Comparison of ENCODE assay signal across 8 cellular contexts in the genomic region with DNA sequence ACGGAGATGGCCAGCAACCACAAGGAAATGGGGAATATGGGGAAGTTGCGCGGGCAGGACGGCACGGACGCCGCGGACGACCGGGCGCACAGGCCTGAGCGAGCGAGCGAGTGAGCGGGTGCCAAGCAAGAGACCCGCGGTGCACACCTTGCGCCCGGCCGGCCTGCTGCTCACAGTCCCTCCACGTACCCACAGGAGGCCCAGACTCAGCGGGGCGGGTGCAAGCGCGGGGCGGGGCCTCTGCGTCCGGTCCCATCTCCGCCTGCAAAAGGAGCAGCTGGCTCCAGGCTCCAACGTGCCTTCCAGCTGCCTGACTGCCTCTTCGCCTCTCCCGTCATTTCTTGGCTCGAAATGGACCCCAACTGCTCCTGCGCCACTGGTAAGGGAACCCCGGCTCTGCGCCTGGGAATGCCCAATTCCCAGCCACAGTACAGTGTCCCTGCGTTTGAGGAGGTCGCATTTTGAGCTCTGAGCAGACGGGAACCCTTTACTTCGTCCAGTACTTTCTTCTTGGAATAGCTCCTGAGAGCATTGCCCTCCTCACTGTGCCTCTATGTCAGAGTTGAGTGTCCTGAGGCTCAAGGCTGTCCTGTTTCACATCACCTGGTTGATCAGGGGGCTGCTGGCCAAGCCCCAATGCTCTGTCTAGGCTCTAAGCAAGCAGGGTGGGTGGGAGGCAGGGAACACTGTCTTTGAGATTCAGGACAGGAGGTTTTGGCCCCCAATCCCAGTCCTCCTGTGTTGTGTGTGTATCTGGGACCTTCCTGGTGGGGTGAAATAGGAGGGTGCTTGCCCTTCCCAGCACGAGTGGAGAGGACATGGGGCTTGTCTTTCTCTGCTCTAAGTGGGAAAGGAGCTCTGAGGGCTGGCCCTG. TPM values are rescaled to one million over a fixed set of nuclear protein-coding genes. Genes with fewer than 3 reads are reported as not detected.
A peak's percentile ranks its signal among the peaks of the same experiment; 100 is the strongest.
DNase-seq lines count a peak whose midpoint lies in the region; ATAC-seq and TF ChIP-seq lines count a peak whose summit lies in the region.

No MANE protein-coding gene starts in this region.

- H3K36me3 ChIP-seq in Peyer's patch (no peaks in the 10 kb centered on the region), kidney epithelial cell (ENCODE audit: control insufficient read depth, insufficient read depth, low read length) (no peaks in the 10 kb centered on the region)

- no peak for TF ChIP-seq POLR2A in Peyer's patch (IDR thresholded peaks at IDR 0.05)

- peaks cover 0 to 21% (median 0%) of the 10 kb centered on the region in 4 donors for H3K4me1 ChIP-seq in Peyer's patch

- H3K9me3 ChIP-seq in Peyer's patch, result no peaks in the 10 kb centered on the region

- H3K4me3 ChIP-seq in Peyer's patch (peak overlapping the region; percentile 27 to 55 (median 41)), kidney epithelial cell (ENCODE audit: low read depth, low read length) (peak overlapping the region; percentile 35)

- TF ChIP-seq CTCF in Peyer's patch (IDR thresholded peaks at IDR 0.05) (peak in 2 of 6 experiments; percentile 13 to 25), kidney epithelial cell (IDR thresholded peaks at IDR 0.05; ENCODE audit: insufficient read depth, low read length, poor library complexity, severe bottlenecking) (no peak)

- DNase-seq in Ammon's horn (ENCODE audit: low spot score), result peak; percentile 56
- peak in 2 of 3 donors; percentile 77 to 86 for DNase-seq in Peyer's patch
- DNase-seq in caudate nucleus (lab: John Stamatoyannopoulos, UW), result peak in 29 of 61 donors; percentile 22 to 68 (median 43)
- DNase-seq in kidney epithelial cell (ENCODE audit: low read depth), result no peak
- DNase-seq in stimulated activated CD4-positive, alpha-beta T cell treated with anti-CD3 and anti-CD28 coated beads, Interleukin-15, amount 100 ng/mL, for 24 hours, result peak; percentile 81
- no peak for DNase-seq in SK-N-DZ (ENCODE audit: low spot score)

- no peak for ATAC-seq in GM21529 (IDR thresholded peaks at IDR 0.05; ENCODE audit: unreplicated experiment)
- ATAC-seq in HG03175 (IDR thresholded peaks at IDR 0.05; ENCODE audit: unreplicated experiment), result no peak

- no peaks in the 10 kb centered on the region for H3K27me3 ChIP-seq in Peyer's patch
- H3K27me3 ChIP-seq in kidney epithelial cell (ENCODE audit: control insufficient read depth, insufficient read depth, low read length), result no peaks in the 10 kb centered on the region

- peak overlapping the region in 2 of 4 donors; percentile 35 to 47 for H3K27ac ChIP-seq in Peyer's patch
- H3K27ac ChIP-seq in caudate nucleus (ENCODE audit: low read depth, low read length), result peak overlapping the region; percentile 36

RNA-seq across cellular contexts. Expression of a gene that starts 8.1 kb away (rescaled TPM):
- total RNA-seq in Peyer's patch, result 1,000 to 10,000 TPM in 1 of 4 donors, 100 to 1,000 TPM in 1, 10 to 100 TPM in 2; 53.9 to 2,225 (median 195) TPM
- 75.8 and 110 TPM in 2 replicates for total RNA-seq in kidney epithelial cell
- polyA plus RNA-seq in SK-N-DZ (2014; cell fraction: cytosol; rRNA removed), result 0.49 TPM in 1 of 2 replicates, not detected in the other
- not detected in 2 replicates for polyA plus RNA-seq in SK-N-DZ (2014; cell fraction: nucleus; rRNA removed)

RNA-seq across cellular contexts. Expression of a gene that starts 9.1 kb away (rescaled TPM):
- 1,000 to 10,000 TPM in 1 of 4 donors, 100 to 1,000 TPM in 1, 10 to 100 TPM in 2; 33.2 to 1,072 (median 216) TPM for total RNA-seq in Peyer's patch
- 139 and 338 TPM in 2 replicates for total RNA-seq in kidney epithelial cell
- not detected in 2 replicates for polyA plus RNA-seq in SK-N-DZ (2014; cell fraction: cytosol; rRNA removed)
- 1.5 TPM in 1 of 2 replicates, not detected in the other for polyA plus RNA-seq in SK-N-DZ (2014; cell fraction: nucleus; rRNA removed)

RNA-seq across cellular contexts. Expression of a gene that starts 15.0 kb away (rescaled TPM):
- total RNA-seq in Peyer's patch (100 to 1,000 TPM in 1 of 4 donors, 10 to 100 TPM in 1, 1 to 10 TPM in 2; 3.5 to 252 (median 11.3) TPM), kidney epithelial cell (1.9 and 4.3 TPM in 2 replicates)
- polyA plus RNA-seq in SK-N-DZ (2014; cell fraction: cytosol; rRNA removed), result not detected in 2 replicates
- polyA plus RNA-seq in SK-N-DZ (2014; cell fraction: nucleus; rRNA removed), result not detected in 2 replicates

RNA-seq across cellular contexts. Expression of a gene that starts 21.0 kb away (rescaled TPM):
- total RNA-seq in Peyer's patch, result 100 to 1,000 TPM in 1 of 4 donors, not detected in 3; 102 TPM
- total RNA-seq in kidney epithelial cell, result not detected in 2 replicates
- polyA plus RNA-seq in SK-N-DZ (2014; cell fraction: cytosol; rRNA removed), result not detected in 2 replicates
- polyA plus RNA-seq in SK-N-DZ (2014; cell fraction: nucleus; rRNA removed), result not detected in 2 replicates

RNA-seq across cellular contexts. Expression of a gene that starts 28.1 kb away (rescaled TPM):
- total RNA-seq in Peyer's patch, result not detected
- total RNA-seq in kidney epithelial cell, result not detected in 2 replicates
- not detected in 2 replicates for polyA plus RNA-seq in SK-N-DZ (2014; cell fraction: cytosol; rRNA removed)
- not detected in 2 replicates for polyA plus RNA-seq in SK-N-DZ (2014; cell fraction: nucleus; rRNA removed)

Comparison
In these comparisons a context has a peak if more than half of its experiments do, and no peak if none do; other contexts are left out.
1. DNase-seq: peak in Ammon's horn (single experiment), Peyer's patch (2 of 3) and stimulated activated CD4-positive, alpha-beta T cell treated with anti-CD3 and anti-CD28 coated beads, Interleukin-15, amount 100 ng/mL, for 24 hours (single experiment); none in kidney epithelial cell (single experiment) and SK-N-DZ (single experiment).